Comparison of ENCODE assay signal across 15 cellular contexts in genomic region chr4:8307714-8308113, GRCh38. TPM values are rescaled to one million over a fixed set of nuclear protein-coding genes. Genes with fewer than 3 reads are reported as not detected.
"Had no signal": no experiment of that assay in that cellular context is flagged by ENCODE, and none has a peak within 500 bp of the region (broad histone marks: within the 10 kb centered on the region; RNA-seq: fewer than 3 reads in every experiment).

No MANE protein-coding gene starts in this region.

- H3K4me1 ChIP-seq: prostate gland had no signal

- H3K4me1 Mint-ChIP-seq: activated T-helper 17 cell treated with anti-CD3 and anti-CD28 coated beads, Interleukin-2, amount 50 U/mL, for 72 hours; central memory CD8-positive, alpha-beta T cell had no signal

- H3K9me3 ChIP-seq: prostate gland had no signal

- H3K27me3 ChIP-seq: brain microvascular endothelial cell had no signal

- ATAC-seq: activated T-helper 17 cell treated with anti-CD3 and anti-CD28 coated beads, Interleukin-2, amount 50 U/mL, for 72 hours; stimulated activated naive B cell treated with anti-CD40 and anti-IgM and Interleukin-4, amounts not matched to agents 10 μg/mL and 1 μg/mL and 100 μg/mL, for 72 hours had no signal

- DNase-seq: activated CD4-positive, alpha-beta T cell treated with anti-CD3 and anti-CD28 coated beads, Interleukin-2, amount 50 U/mL, for 48 hours; activated naive CD4-positive, alpha-beta T cell; activated T-cell treated with anti-CD3 and anti-CD28 coated beads for 4 hours; brain microvascular endothelial cell; stimulated activated naive B cell treated with anti-CD40 and anti-IgM and Interleukin-4, amounts not matched to agents 10 μg/mL and 1 μg/mL and 100 μg/mL, for 72 hours had no signal

- H3K27ac ChIP-seq: brain microvascular endothelial cell, coronary artery, prostate gland, SK-N-MC, WERI-Rb-1 had no signal

- H3K4me3 Mint-ChIP-seq: activated T-helper 17 cell treated with anti-CD3 and anti-CD28 coated beads, Interleukin-2, amount 50 U/mL, for 72 hours; central memory CD8-positive, alpha-beta T cell; mesothelial cell of epicardium; stimulated activated naive B cell treated with anti-CD40 and anti-IgM and Interleukin-4, amounts not matched to agents 10 μg/mL and 1 μg/mL and 100 μg/mL, for 72 hours had no signal

- H3K27ac Mint-ChIP-seq: activated T-helper 17 cell treated with anti-CD3 and anti-CD28 coated beads, Interleukin-2, amount 50 U/mL, for 72 hours; mesothelial cell of epicardium; stimulated activated naive B cell treated with anti-CD40 and anti-IgM and Interleukin-4, amounts not matched to agents 10 μg/mL and 1 μg/mL and 100 μg/mL, for 72 hours had no signal

- H3K4me3 ChIP-seq: coronary artery, lung, prostate gland, SK-N-MC had no signal

- H3K36me3 ChIP-seq: brain microvascular endothelial cell, prostate gland, WERI-Rb-1 had no signal

RNA-seq across cellular contexts. Expression of gene HTRA3, which starts 38.2 kb away (rescaled TPM):
- total RNA-seq: activated T-helper 17 cell treated with anti-CD3 and anti-CD28 coated beads, Interleukin-2, amount 50 U/mL, for 72 hours; T-helper 2 cell treated with Interferon-gamma antibody and Interleukin-4, amounts not matched to agents 100 ng/mL and 5 ng/mL, for 36 hours had no signal
- polyA plus RNA-seq: neural cell had no signal
